Comparison of ENCODE assay signal across 7 cellular contexts in genomic region chr2:111120253-111121027, GRCh38. TPM values are rescaled to one million over a fixed set of nuclear protein-coding genes. Genes with fewer than 3 reads are reported as not detected.
DNase-seq lines count a peak whose midpoint lies in the region; ATAC-seq, FAIRE-seq and TF ChIP-seq lines count a peak whose summit lies in the region.

BCL2L11 (plus strand) TSS chr2:111120914; CDS start chr2:111123746, 2,832 bp downstream.

- H3K27ac ChIP-seq in ascending aorta (peak within 1 kb of the TSS; percentile 69 to 72), hepatocyte (peak within 1 kb of the TSS; percentile 91)

- WGBS in hepatocyte (ENCODE audit: low lambda C conversion rate, missing lambda C conversion rate), result 1% methylated on average over 64 of the region's 98 CpGs

- peak; percentile 51 for ATAC-seq in HG02970 (IDR thresholded peaks at IDR 0.05; ENCODE audit: low FRiP score, unreplicated experiment)

- no peaks in the 10 kb centered on the region for H3K9me3 Mint-ChIP-seq in T-helper 2 cell treated with Interferon-gamma antibody and Interleukin-4, amounts not matched to agents 5 μg/mL and 100 μg/mL, for 36 hours

- peak; percentile 81 for DNase-seq in GM18507 (ENCODE audit: extremely low spot score, insufficient read length, low read depth)
- peak; percentile 90 to 96 for DNase-seq in NCI-H1930 (lab: John Stamatoyannopoulos, UW)
- peak; percentile 96 for DNase-seq in T-helper 2 cell treated with Interferon-gamma antibody and Interleukin-4, amounts not matched to agents 5 μg/mL and 100 μg/mL, for 36 hours (ENCODE audit: low spot score)
- peak; percentile 61 to 93 for DNase-seq in ascending aorta (ENCODE audit: low spot score in 2 of 2)
- peak; percentile 97 for DNase-seq in hepatocyte (ENCODE audit: low spot score)
- peak; percentile 71 for DNase-seq in retinal pigment epithelial cell (ENCODE audit: low read depth)

- H3K36me3 Mint-ChIP-seq in T-helper 2 cell treated with Interferon-gamma antibody and Interleukin-4, amounts not matched to agents 5 μg/mL and 100 μg/mL, for 36 hours (ENCODE audit: low read depth), result peaks cover 17% of the 10 kb centered on the region

- peaks cover 0 to 10% of the 10 kb centered on the region in 2 donors for H3K36me3 ChIP-seq in ascending aorta
- no peaks in the 10 kb centered on the region for H3K36me3 ChIP-seq in hepatocyte (replicated peaks; ENCODE audit: insufficient read depth, low read depth)

- H3K27me3 ChIP-seq in ascending aorta (no peaks in the 10 kb centered on the region), hepatocyte (peaks cover 28% of the 10 kb centered on the region)

- H3K9me2 ChIP-seq in hepatocyte (replicated peaks; ENCODE audit: insufficient read depth), result no peaks in the 10 kb centered on the region

- H3K4me1 ChIP-seq in ascending aorta, result peaks cover 0 to 17% of the 10 kb centered on the region in 2 donors
- peaks cover 45% of the 10 kb centered on the region for H3K4me1 ChIP-seq in hepatocyte (ENCODE audit: insufficient read depth)

- peaks cover 82% of the 10 kb centered on the region for H3K27me3 Mint-ChIP-seq in T-helper 2 cell treated with Interferon-gamma antibody and Interleukin-4, amounts not matched to agents 5 μg/mL and 100 μg/mL, for 36 hours (ENCODE audit: low read depth)

- intact Hi-C loops in ascending aorta (cut with DNase I), result loop anchor here (2.0 to 5.0 kb wide), 3 partner anchors 42 to 1522 kb away; partner anchors contain the start of gene TMEM87B

- TF ChIP-seq CTCF in ascending aorta (IDR thresholded peaks at IDR 0.05) (peak in 2 of 3 experiments; percentile 19 to 23), hepatocyte (IDR thresholded peaks at IDR 0.05; ENCODE audit: poor library complexity) (peak; percentile 32), retinal pigment epithelial cell (conservative IDR thresholded peaks at IDR 0.05; ENCODE audit: low read depth, low read length) (peak; percentile 30)

- peak within 1 kb of the TSS; percentile 87 to 89 for H3K4me3 ChIP-seq in ascending aorta
- H3K4me3 ChIP-seq in hepatocyte, result peak within 1 kb of the TSS; percentile 99
- H3K4me3 ChIP-seq in retinal pigment epithelial cell (ENCODE audit: low read length), result peak within 1 kb of the TSS; percentile 87

- H3K4me1 Mint-ChIP-seq in T-helper 2 cell treated with Interferon-gamma antibody and Interleukin-4, amounts not matched to agents 5 μg/mL and 100 μg/mL, for 36 hours (ENCODE audit: low read depth), result peaks cover 45% of the 10 kb centered on the region

- peak; percentile 86 for FAIRE-seq in GM18507 (lab: Jason Lieb, UNC)

- H3K27ac Mint-ChIP-seq in T-helper 2 cell treated with Interferon-gamma antibody and Interleukin-4, amounts not matched to agents 5 μg/mL and 100 μg/mL, for 36 hours, result peak within 1 kb of the TSS; percentile 79

- H3K9me3 ChIP-seq in ascending aorta, result no peaks in the 10 kb centered on the region
- H3K9me3 ChIP-seq in hepatocyte (ENCODE audit: low read depth), result no peaks in the 10 kb centered on the region

- peaks cover 40% of the 10 kb centered on the region for H3K79me2 ChIP-seq in hepatocyte

- H2AFZ ChIP-seq in hepatocyte, result peak within 1 kb of the TSS; percentile 81

- peak within 1 kb of the TSS; percentile 95 for H3K4me3 Mint-ChIP-seq in T-helper 2 cell treated with Interferon-gamma antibody and Interleukin-4, amounts not matched to agents 5 μg/mL and 100 μg/mL, for 36 hours

- H4K20me1 ChIP-seq in hepatocyte (ENCODE audit: insufficient read depth, poor library complexity, severe bottlenecking), result peaks cover 41% of the 10 kb centered on the region

- H3K4me2 ChIP-seq in hepatocyte, result peak within 1 kb of the TSS; percentile 96

RNA-seq across cellular contexts. Expression of gene BCL2L11, which starts in this region (rescaled TPM):
- total RNA-seq in ascending aorta (3.5 TPM), hepatocyte (25.3 and 26.5 TPM in 2 replicates)
- polyA plus RNA-seq in hepatocyte, result 12.3 and 13.0 TPM in 2 replicates

Comparison
In these comparisons a context has a peak if more than half of its experiments do, and no peak if none do; other contexts are left out.
1. Peak in every context shown above with its lines: DNase-seq, ATAC-seq, H3K4me3 ChIP-seq and H3K27ac ChIP-seq.